In the genomic region with DNA sequence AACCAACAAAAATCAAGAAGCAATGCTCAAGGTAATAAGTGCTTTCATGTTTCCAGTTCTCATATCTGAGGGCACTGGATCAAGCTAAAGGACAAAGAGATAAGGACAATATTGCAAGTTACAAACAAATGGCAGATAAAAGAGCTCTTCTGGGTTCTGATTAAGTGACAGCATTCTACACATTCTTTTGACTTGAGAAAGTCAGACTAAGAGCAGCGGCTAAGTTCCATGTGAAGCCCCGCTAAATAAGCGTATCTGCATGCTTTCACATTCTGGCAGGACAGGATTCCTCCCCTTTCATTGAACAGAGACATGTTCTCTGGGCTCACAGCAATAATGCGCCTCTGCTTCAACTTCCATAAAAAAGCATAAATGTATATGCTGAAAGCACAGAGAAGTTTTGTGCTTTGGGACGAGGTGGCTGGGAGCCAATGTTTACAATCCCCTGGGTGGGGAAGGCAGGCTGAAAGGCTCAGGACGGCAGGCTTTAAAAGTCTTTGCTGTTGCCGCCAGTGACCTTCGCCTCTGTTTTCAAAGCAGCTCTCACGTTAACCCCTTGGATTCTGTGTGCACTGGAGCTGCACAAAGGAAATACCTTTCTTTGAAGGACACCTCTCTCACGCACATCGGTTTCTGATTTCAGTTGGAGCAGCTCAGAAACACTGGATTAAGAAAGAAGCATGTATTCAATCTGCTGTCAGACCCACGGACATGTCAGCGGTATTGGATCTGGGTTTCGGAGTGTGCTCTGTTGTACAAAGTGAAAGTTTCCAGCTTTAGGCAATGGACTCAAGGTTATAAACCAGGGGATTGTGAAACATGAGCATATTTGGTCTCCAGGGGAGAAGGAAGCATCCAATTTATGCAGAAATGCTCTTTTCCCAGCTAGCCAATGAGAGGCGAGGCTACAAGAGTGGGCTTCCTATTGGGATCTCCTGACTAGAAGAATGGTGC, we compare ENCODE assay signal across 8 cellular contexts.
A peak's percentile ranks its signal among the peaks of the same experiment; 100 is the strongest.
DNase-seq lines count a peak whose midpoint lies in the region; ATAC-seq and TF ChIP-seq lines count a peak whose summit lies in the region.

No MANE protein-coding gene starts in this region.

- H3K9me3 ChIP-seq in body of pancreas (no peaks in the 10 kb centered on the region), iPS-18c (ENCODE audit: control insufficient read depth, insufficient read depth, low read length) (no peaks in the 10 kb centered on the region), sigmoid colon (no peaks in the 10 kb centered on the region)

- ATAC-seq in body of pancreas (peak; percentile 66), GM21360 (IDR thresholded peaks at IDR 0.05; ENCODE audit: unreplicated experiment) (no peak), GM18909 (IDR thresholded peaks at IDR 0.05; ENCODE audit: poor library complexity, unreplicated experiment) (no peak)

- 3 to 6% methylated on average over 15 of the region's 15 CpGs for WGBS in body of pancreas, 2 donors
- 6 to 41% methylated on average over 15 of the region's 15 CpGs for WGBS in sigmoid colon, 2 donors

- TF ChIP-seq POLR2A in body of pancreas (IDR thresholded peaks at IDR 0.05) (peak in 2 of 3 donors; percentile 35 to 43), sigmoid colon (IDR thresholded peaks at IDR 0.05) (no peak)

- intact Hi-C loops in body of pancreas (cut with DNase I) (loop anchor here (10.0 kb wide), 1 partner anchor 139 kb away; a partner anchor contains a TSS), sigmoid colon (cut with DNase I) (loop anchor here (1.0 kb wide), 1 partner anchor 138 kb away; no protein-coding TSS in a partner anchor)

- H3K27me3 ChIP-seq in body of pancreas = no peaks in the 10 kb centered on the region
- H3K27me3 ChIP-seq in sigmoid colon = no peaks in the 10 kb centered on the region

- H3K27ac ChIP-seq in body of pancreas (peak overlapping the region; percentile 76 to 88 (median 82)), sigmoid colon (peak overlapping the region; percentile 74 to 82 (median 80))

- no peak for TF ChIP-seq EP300 in sigmoid colon (IDR thresholded peaks at IDR 0.05)

- H3K4me1 ChIP-seq in body of pancreas (peaks cover 52% of the 10 kb centered on the region), sigmoid colon (peaks cover 0 to 48% (median 27%) of the 10 kb centered on the region in 4 donors)

- H3K36me3 ChIP-seq in body of pancreas (replicated peaks in 1 of 2; ENCODE audit: insufficient read depth in 1 of 2, low read depth in 2 of 2) (no peaks in the 10 kb centered on the region), sigmoid colon (no peaks in the 10 kb centered on the region)

- TF ChIP-seq CTCF in body of pancreas (IDR thresholded peaks at IDR 0.05) (no peak), sigmoid colon (IDR thresholded peaks at IDR 0.05) (no peak)

- H3K4me3 ChIP-seq in body of pancreas (peak overlapping the region in 1 of 2 donors; percentile 18), iPS-18c (ENCODE audit: insufficient read depth, low read depth, low read length) (peak overlapping the region; percentile 21; the same call in 1 of the 2 replicates), sigmoid colon (peak overlapping the region; percentile 30 to 56 (median 51))

- peak; percentile 39 for DNase-seq in DMS53 treated with DMSO at 0.1 percent for 48 hours (lab: John Stamatoyannopoulos, UW; ENCODE audit: unreplicated experiment)
- DNase-seq in LoVo (ENCODE audit: low spot score) = peak; percentile 94
- peak; percentile 71 to 85 (median 78) for DNase-seq in body of pancreas
- DNase-seq in sigmoid colon = no peak
- DNase-seq in inferior parietal cortex (ENCODE audit: extremely low spot score) = no peak

Comparison
In these comparisons a context has a peak if more than half of its experiments do, and no peak if none do; other contexts are left out.
1. DNase-seq: peak in DMS53 treated with DMSO at 0.1 percent for 48 hours (single experiment), LoVo (single experiment) and body of pancreas (4 of 4); none in sigmoid colon (single experiment) and inferior parietal cortex (single experiment).
2. POLR2A ChIP-seq: peak in body of pancreas (2 of 3); none in sigmoid colon (0 of 2).